ENCODE assay signal across 1 cellular context in the genomic region with DNA sequence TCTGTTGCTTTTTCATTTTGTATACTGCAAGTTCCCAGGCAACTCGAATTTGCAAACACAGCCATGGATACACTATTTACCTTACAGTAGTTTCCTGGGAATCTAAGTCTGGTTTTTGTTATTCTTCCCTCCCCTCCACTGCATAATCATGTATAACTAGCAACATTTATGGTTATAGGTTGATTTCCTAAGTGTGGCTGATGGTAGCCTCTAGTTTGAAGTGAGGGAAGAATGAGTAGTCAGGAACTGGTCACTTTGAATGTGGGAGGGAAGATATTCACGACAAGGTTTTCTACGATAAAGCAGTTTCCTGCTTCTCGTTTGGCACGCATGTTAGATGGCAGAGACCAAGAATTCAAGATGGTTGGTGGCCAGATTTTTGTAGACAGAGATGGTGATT.
TF ChIP-seq lines count a peak whose summit lies in the region.

A gene with protein sequence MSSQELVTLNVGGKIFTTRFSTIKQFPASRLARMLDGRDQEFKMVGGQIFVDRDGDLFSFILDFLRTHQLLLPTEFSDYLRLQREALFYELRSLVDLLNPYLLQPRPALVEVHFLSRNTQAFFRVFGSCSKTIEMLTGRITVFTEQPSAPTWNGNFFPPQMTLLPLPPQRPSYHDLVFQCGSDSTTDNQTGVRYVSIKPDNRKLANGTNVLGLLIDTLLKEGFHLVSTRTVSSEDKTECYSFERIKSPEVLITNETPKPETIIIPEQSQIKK (plus strand): TSS at position 182 of the 400 bp plus-strand sequence. CDS start 50 bp downstream, at position 232.

TF ChIP-seq in HEK293, 187 proteins besides CTCF, POLR2A, EP300 and RAD21 (continued from another document):
- 0 out of 2 replicates have a peak, but pooled peaks have one; percentile 5 for TF ChIP-seq ZFP69B (tag by site-specific recombination; IDR thresholded peaks at IDR 0.05)
- peak; percentile 26; the same call in 1 of the 2 replicates for TF ChIP-seq GLIS1 (tag by site-specific recombination; IDR thresholded peaks at IDR 0.05)
- TF ChIP-seq ZNF391 (tag by site-specific recombination; IDR thresholded peaks at IDR 0.05; ENCODE audit: borderline replicate concordance, low read depth): no peak
- no peak for TF ChIP-seq YY2 (tag by site-specific recombination; IDR thresholded peaks at IDR 0.05)
- no peak for TF ChIP-seq ZNF837 (tag by site-specific recombination; IDR thresholded peaks at IDR 0.05)
- TF ChIP-seq ZNF146 (tag by site-specific recombination; IDR thresholded peaks at IDR 0.05): no peak
- TF ChIP-seq IKZF3 (tag by site-specific recombination; IDR thresholded peaks at IDR 0.05): no peak
- no peak for TF ChIP-seq SCRT1 (tag by site-specific recombination; IDR thresholded peaks at IDR 0.05; ENCODE audit: borderline replicate concordance)
- TF ChIP-seq, protein P1, sequence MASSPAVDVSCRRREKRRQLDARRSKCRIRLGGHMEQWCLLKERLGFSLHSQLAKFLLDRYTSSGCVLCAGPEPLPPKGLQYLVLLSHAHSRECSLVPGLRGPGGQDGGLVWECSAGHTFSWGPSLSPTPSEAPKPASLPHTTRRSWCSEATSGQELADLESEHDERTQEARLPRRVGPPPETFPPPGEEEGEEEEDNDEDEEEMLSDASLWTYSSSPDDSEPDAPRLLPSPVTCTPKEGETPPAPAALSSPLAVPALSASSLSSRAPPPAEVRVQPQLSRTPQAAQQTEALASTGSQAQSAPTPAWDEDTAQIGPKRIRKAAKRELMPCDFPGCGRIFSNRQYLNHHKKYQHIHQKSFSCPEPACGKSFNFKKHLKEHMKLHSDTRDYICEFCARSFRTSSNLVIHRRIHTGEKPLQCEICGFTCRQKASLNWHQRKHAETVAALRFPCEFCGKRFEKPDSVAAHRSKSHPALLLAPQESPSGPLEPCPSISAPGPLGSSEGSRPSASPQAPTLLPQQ (tag by site-specific recombination; IDR thresholded peaks at IDR 0.05): no peak
- no peak for TF ChIP-seq ZNF560 (tag by site-specific recombination; IDR thresholded peaks at IDR 0.05; ENCODE audit: borderline replicate concordance)
- no peak for TF ChIP-seq ZNF248 (tag by site-specific recombination; IDR thresholded peaks at IDR 0.05)
- TF ChIP-seq ZNF155 (tag by site-specific recombination; IDR thresholded peaks at IDR 0.05): no peak
- TF ChIP-seq SETDB1 (IDR thresholded peaks at IDR 0.05; ENCODE audit: insufficient read length, low read length): no peak
- TF ChIP-seq ZBTB17 (tag by site-specific recombination; IDR thresholded peaks at IDR 0.05): no peak
- TF ChIP-seq SP7 (tag by site-specific recombination; IDR thresholded peaks at IDR 0.05): no peak
- TF ChIP-seq ZNF549 (tag by site-specific recombination; IDR thresholded peaks at IDR 0.05): no peak
- TF ChIP-seq, protein P2, sequence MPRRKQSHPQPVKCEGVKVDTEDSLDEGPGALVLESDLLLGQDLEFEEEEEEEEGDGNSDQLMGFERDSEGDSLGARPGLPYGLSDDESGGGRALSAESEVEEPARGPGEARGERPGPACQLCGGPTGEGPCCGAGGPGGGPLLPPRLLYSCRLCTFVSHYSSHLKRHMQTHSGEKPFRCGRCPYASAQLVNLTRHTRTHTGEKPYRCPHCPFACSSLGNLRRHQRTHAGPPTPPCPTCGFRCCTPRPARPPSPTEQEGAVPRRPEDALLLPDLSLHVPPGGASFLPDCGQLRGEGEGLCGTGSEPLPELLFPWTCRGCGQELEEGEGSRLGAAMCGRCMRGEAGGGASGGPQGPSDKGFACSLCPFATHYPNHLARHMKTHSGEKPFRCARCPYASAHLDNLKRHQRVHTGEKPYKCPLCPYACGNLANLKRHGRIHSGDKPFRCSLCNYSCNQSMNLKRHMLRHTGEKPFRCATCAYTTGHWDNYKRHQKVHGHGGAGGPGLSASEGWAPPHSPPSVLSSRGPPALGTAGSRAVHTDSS (tag by site-specific recombination; IDR thresholded peaks at IDR 0.05): no peak
- TF ChIP-seq ZNF521 (tag by site-specific recombination; IDR thresholded peaks at IDR 0.05): no peak
- TF ChIP-seq, protein P3, sequence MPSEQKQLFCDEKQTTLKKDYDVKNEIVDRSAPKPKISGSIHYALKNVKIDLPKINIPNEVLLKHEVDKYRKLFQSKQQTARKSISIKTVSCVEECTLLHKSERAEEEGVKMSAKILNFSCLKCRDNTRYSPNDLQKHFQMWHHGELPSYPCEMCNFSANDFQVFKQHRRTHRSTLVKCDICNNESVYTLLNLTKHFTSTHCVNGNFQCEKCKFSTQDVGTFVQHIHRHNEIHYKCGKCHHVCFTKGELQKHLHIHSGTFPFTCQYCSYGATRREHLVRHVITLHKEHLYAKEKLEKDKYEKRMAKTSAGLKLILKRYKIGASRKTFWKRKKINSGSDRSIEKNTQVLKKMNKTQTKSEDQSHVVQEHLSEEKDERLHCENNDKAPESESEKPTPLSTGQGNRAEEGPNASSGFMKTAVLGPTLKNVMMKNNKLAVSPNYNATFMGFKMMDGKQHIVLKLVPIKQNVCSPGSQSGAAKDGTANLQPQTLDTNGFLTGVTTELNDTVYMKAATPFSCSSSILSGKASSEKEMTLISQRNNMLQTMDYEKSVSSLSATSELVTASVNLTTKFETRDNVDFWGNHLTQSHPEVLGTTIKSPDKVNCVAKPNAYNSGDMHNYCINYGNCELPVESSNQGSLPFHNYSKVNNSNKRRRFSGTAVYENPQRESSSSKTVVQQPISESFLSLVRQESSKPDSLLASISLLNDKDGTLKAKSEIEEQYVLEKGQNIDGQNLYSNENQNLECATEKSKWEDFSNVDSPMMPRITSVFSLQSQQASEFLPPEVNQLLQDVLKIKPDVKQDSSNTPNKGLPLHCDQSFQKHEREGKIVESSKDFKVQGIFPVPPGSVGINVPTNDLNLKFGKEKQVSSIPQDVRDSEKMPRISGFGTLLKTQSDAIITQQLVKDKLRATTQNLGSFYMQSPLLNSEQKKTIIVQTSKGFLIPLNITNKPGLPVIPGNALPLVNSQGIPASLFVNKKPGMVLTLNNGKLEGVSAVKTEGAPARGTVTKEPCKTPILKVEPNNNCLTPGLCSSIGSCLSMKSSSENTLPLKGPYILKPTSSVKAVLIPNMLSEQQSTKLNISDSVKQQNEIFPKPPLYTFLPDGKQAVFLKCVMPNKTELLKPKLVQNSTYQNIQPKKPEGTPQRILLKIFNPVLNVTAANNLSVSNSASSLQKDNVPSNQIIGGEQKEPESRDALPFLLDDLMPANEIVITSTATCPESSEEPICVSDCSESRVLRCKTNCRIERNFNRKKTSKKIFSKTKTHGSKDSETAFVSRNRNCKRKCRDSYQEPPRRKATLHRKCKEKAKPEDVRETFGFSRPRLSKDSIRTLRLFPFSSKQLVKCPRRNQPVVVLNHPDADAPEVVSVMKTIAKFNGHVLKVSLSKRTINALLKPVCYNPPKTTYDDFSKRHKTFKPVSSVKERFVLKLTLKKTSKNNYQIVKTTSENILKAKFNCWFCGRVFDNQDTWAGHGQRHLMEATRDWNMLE (tag by site-specific recombination; conservative IDR thresholded peaks at IDR 0.05; ENCODE audit: low read depth): no peak
